In the genomic region with DNA sequence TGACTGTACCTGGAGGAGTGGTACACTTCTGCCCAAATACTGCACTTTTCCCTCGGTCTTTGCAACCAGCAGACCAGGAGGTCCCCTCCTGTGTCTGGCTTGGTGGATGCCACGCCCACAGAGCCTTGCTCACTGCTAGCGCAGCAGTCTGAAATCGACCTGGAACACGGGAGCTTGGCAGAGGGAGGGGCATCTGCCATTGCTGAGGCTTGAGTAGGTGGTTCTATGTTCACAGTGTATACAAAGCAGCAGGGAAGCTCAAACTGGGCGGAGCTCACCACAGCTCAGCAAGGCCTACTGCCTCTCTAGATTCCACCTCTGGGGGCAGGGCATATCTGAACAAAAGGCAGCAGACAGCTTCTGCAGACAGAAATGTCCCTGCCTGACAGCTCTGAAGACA, we compare ENCODE assay signal across 8 cellular contexts. TPM values are rescaled to one million over a fixed set of nuclear protein-coding genes. Genes with fewer than 3 reads are reported as not detected.
"Had no signal": no experiment of that assay in that cellular context is flagged by ENCODE, and none has a peak within 500 bp of the region (broad histone marks: within the 10 kb centered on the region; RNA-seq: fewer than 3 reads in every experiment).

No MANE protein-coding gene starts in this region.

RNA-seq across cellular contexts. Expression of a gene that starts 46.3 kb away (rescaled TPM):
- total RNA-seq: activated B cell treated with CpG ODN at 0.5 μM for 24 hours; activated CD8-positive, alpha-beta T cell treated with anti-CD3 and anti-CD28 coated beads, Interleukin-2, amount 10 ng/mL, durations not matched to agents 7 days and 5 days; activated naive CD4-positive, alpha-beta T cell treated with anti-CD3 and anti-CD28 coated beads, Interleukin-2, amount 50 U/mL, for 72 hours; cardiac septum; naive thymus-derived CD8-positive, alpha-beta T cell; sigmoid colon; spleen had no signal
- polyA plus RNA-seq: immature natural killer cell; naive thymus-derived CD8-positive, alpha-beta T cell; spleen had no signal
